In genomic region chr13:86877449-86877848, GRCh38 we compare ENCODE assay signal across 18 cellular contexts.
DNase-seq lines count a peak whose midpoint lies in the region; ATAC-seq, FAIRE-seq and TF ChIP-seq lines count a peak whose summit lies in the region.
"Had no signal": no experiment of that assay in that cellular context is flagged by ENCODE, and none has a peak within 500 bp of the region (broad histone marks: within the 10 kb centered on the region; RNA-seq: fewer than 3 reads in every experiment).

No MANE protein-coding gene starts in this region.

- intact Hi-C loops in pancreas (cut with DNase I) = loop anchor here in 1 of 3 donors (10.0 kb wide), 1 partner anchor 397 kb away; no protein-coding TSS in a partner anchor

- no peak overlapping the region for H2BK120ac ChIP-seq in mesenchymal stem cell (ENCODE audit: low read depth, low read length)

- ATAC-seq in GM19452 (IDR thresholded peaks at IDR 0.05; ENCODE audit: unreplicated experiment) (no peak), pancreas (no peak)
- ATAC-seq: GM12878, HepG2 had no signal

- no peaks in the 10 kb centered on the region for H3K79me2 ChIP-seq in astrocyte (ENCODE audit: insufficient read depth, low read length)

- H3K9me3 ChIP-seq in astrocyte (ENCODE audit: insufficient read depth, low read depth, low read length) (no peaks in the 10 kb centered on the region), mesenchymal stem cell (ENCODE audit: control insufficient read depth, low read length) (no peaks in the 10 kb centered on the region), pancreas (no peaks in the 10 kb centered on the region)
- H3K9me3 ChIP-seq: BE2C had no signal

- H4K20me1 ChIP-seq in astrocyte (ENCODE audit: insufficient read depth, low read length) = no peaks in the 10 kb centered on the region

- POLR2A ChIA-PET in HEK293T (lab: Yijun Ruan, JAX) = no interaction called here

- no peaks in the 10 kb centered on the region for H3K4me1 Mint-ChIP-seq in astrocyte (ENCODE audit: low read depth, unreplicated experiment)
- H3K4me1 Mint-ChIP-seq: CD4-positive, alpha-beta memory T cell had no signal

- no peaks in the 10 kb centered on the region for H3K9me3 Mint-ChIP-seq in astrocyte (ENCODE audit: unreplicated experiment)
- H3K9me3 Mint-ChIP-seq: H9 had no signal

- H3K27me3 Mint-ChIP-seq in astrocyte (ENCODE audit: low read depth, unreplicated experiment) = no peaks in the 10 kb centered on the region
- H3K27me3 Mint-ChIP-seq: CD4-positive, alpha-beta memory T cell had no signal

- H3K36me3 Mint-ChIP-seq in astrocyte (ENCODE audit: low read depth, unreplicated experiment) = no peaks in the 10 kb centered on the region
- H3K36me3 Mint-ChIP-seq: CD4-positive, alpha-beta memory T cell had no signal

- no peak overlapping the region for H4K91ac ChIP-seq in mesenchymal stem cell (ENCODE audit: low read length)

- FAIRE-seq in astrocyte (lab: Jason Lieb, UNC) (no peak), pancreas (lab: Jason Lieb, UNC) (no peak)
- FAIRE-seq: GM12878, GM18507, HepG2, HTR-8/SVneo had no signal

- H3K4me2 ChIP-seq in astrocyte (ENCODE audit: low read length) (no peak overlapping the region), mesenchymal stem cell (ENCODE audit: low read length, poor library complexity, severe bottlenecking) (no peak overlapping the region)

- H2AK5ac ChIP-seq in mesenchymal stem cell (ENCODE audit: low read length, severe bottlenecking) = no peak overlapping the region

- H3K9ac ChIP-seq in astrocyte (ENCODE audit: low read length) = no peak overlapping the region
- no peak overlapping the region for H3K9ac ChIP-seq in mesenchymal stem cell (ENCODE audit: low read length)

- no peak overlapping the region for H3K18ac ChIP-seq in mesenchymal stem cell (ENCODE audit: low read depth in 1 of 2, low read length in 2 of 2)

- H3K14ac ChIP-seq in mesenchymal stem cell (ENCODE audit: low read length in 2 of 2) = no peak overlapping the region

- H3K4me3 ChIP-seq in astrocyte (ENCODE audit: insufficient read depth, low read depth, low read length) = no peak overlapping the region
- H3K4me3 ChIP-seq in mesenchymal stem cell (ENCODE audit: insufficient read depth in 1 of 2, low read depth in 1 of 2, low read length in 2 of 2) = no peak overlapping the region
- no peak overlapping the region for H3K4me3 ChIP-seq in pancreas
- H3K4me3 ChIP-seq: GM12878 had no signal

- TF ChIP-seq CTCF in astrocyte (IDR thresholded peaks at IDR 0.05; ENCODE audit: insufficient read depth, low read depth, low read length) (no peak), pancreas (IDR thresholded peaks at IDR 0.05) (no peak)

- H3K36me3 ChIP-seq in astrocyte (ENCODE audit: insufficient read depth, low read length) = no peaks in the 10 kb centered on the region
- no peaks in the 10 kb centered on the region for H3K36me3 ChIP-seq in mesenchymal stem cell (ENCODE audit: control insufficient read depth in 1 of 2, insufficient read depth in 2 of 2, low read depth in 1 of 2, low read length in 2 of 2)
- H3K36me3 ChIP-seq in pancreas = no peaks in the 10 kb centered on the region
- H3K36me3 ChIP-seq: BE2C had no signal

- H3K4me1 ChIP-seq in astrocyte (ENCODE audit: insufficient read depth, low read length) (no peaks in the 10 kb centered on the region), mesenchymal stem cell (ENCODE audit: control insufficient read depth, insufficient read depth, low read depth, low read length) (no peaks in the 10 kb centered on the region), pancreas (no peaks in the 10 kb centered on the region)
- H3K4me1 ChIP-seq: BE2C had no signal

- CTCF ChIA-PET in HEK293T (lab: Yijun Ruan, JAX) = no interaction called here

- H2BK15ac ChIP-seq in mesenchymal stem cell (ENCODE audit: low read depth, poor library complexity, severe bottlenecking) = no peak overlapping the region

- no peak overlapping the region for H4K8ac ChIP-seq in mesenchymal stem cell (ENCODE audit: low read length)

- H2AFZ ChIP-seq in astrocyte (ENCODE audit: low read depth, low read length) = no peak overlapping the region
- no peak overlapping the region for H2AFZ ChIP-seq in mesenchymal stem cell (ENCODE audit: low read depth, low read length)

- no CpG with 5 or more reads among the region's 1 CpG for WGBS in mesenchymal stem cell
- WGBS in pancreas, 2 donors = 17 to 24% methylated on average over 1 of the region's 1 CpG

- H3K27ac ChIP-seq in astrocyte (ENCODE audit: low read depth, low read length) (no peak overlapping the region), mesenchymal stem cell (ENCODE audit: low read length, poor library complexity, severe bottlenecking) (no peak overlapping the region), pancreas (no peak overlapping the region)
- H3K27ac ChIP-seq: C4-2B had no signal

- H3K27me3 ChIP-seq in astrocyte (ENCODE audit: insufficient read depth, low read length) (no peaks in the 10 kb centered on the region), mesenchymal stem cell (ENCODE audit: control insufficient read depth in 1 of 2, insufficient read depth in 1 of 2, low read length in 2 of 2) (no peaks in the 10 kb centered on the region), pancreas (no peaks in the 10 kb centered on the region)
- H3K27me3 ChIP-seq: BE2C had no signal

- H3K79me1 ChIP-seq in mesenchymal stem cell (replicated peaks; ENCODE audit: low read length, poor library complexity, severe bottlenecking) = no peaks in the 10 kb centered on the region

- no peak overlapping the region for H3K27ac Mint-ChIP-seq in astrocyte (ENCODE audit: unreplicated experiment)
- H3K27ac Mint-ChIP-seq: CD4-positive, alpha-beta memory T cell; H9; HFFc6 had no signal

- DNase-seq in HEK293T (ENCODE audit: extremely low spot score) (no peak), astrocyte (ENCODE audit: low read depth) (peak; percentile 17), mesenchymal stem cell (peak; percentile 9), AML-193 (lab: John Stamatoyannopoulos, UW) (no peak), middle frontal gyrus (ENCODE audit: extremely low spot score, low spot score) (no peak), pancreas (no peak)
- DNase-seq: BE2C; CD4-positive, alpha-beta memory T cell; DMS79; GOT3; H9; HFFc6 had no signal

- no peak overlapping the region for H2BK12ac ChIP-seq in mesenchymal stem cell (ENCODE audit: low read length in 2 of 2)

- H2BK5ac ChIP-seq in mesenchymal stem cell (ENCODE audit: low read depth, low read length, poor library complexity, severe bottlenecking) = no peak overlapping the region

- no peak overlapping the region for H3K4ac ChIP-seq in mesenchymal stem cell (ENCODE audit: low read depth in 1 of 2, low read length in 2 of 2)

- H3K4me3 Mint-ChIP-seq in astrocyte (ENCODE audit: unreplicated experiment) = no peak overlapping the region
- H3K4me3 Mint-ChIP-seq: CD4-positive, alpha-beta memory T cell; H9; HFFc6 had no signal

- H3K23ac ChIP-seq in mesenchymal stem cell (ENCODE audit: low read length in 2 of 2) = no peak overlapping the region

TF ChIP-seq in HEK293T, 16 proteins besides CTCF, POLR2A, EP300 and RAD21:
- TF ChIP-seq L3MBTL2 (conservative IDR thresholded peaks at IDR 0.05) (no peak), PKNOX1 (IDR thresholded peaks at IDR 0.05) (peak; percentile 74), CTBP1 (IDR thresholded peaks at IDR 0.05; ENCODE audit: borderline replicate concordance) (peak; percentile 64; the same call in 1 of the 2 replicates)

Comparison
In these comparisons a context has a peak if more than half of its experiments do, and no peak if none do; other contexts are left out.
1. DNase-seq: peak in astrocyte (single experiment) and mesenchymal stem cell (single experiment); none in HEK293T (single experiment), AML-193 (0 of 2), middle frontal gyrus (single experiment) and pancreas (0 of 6).